8 cellular contexts compared by ENCODE assay signal in the genomic region with DNA sequence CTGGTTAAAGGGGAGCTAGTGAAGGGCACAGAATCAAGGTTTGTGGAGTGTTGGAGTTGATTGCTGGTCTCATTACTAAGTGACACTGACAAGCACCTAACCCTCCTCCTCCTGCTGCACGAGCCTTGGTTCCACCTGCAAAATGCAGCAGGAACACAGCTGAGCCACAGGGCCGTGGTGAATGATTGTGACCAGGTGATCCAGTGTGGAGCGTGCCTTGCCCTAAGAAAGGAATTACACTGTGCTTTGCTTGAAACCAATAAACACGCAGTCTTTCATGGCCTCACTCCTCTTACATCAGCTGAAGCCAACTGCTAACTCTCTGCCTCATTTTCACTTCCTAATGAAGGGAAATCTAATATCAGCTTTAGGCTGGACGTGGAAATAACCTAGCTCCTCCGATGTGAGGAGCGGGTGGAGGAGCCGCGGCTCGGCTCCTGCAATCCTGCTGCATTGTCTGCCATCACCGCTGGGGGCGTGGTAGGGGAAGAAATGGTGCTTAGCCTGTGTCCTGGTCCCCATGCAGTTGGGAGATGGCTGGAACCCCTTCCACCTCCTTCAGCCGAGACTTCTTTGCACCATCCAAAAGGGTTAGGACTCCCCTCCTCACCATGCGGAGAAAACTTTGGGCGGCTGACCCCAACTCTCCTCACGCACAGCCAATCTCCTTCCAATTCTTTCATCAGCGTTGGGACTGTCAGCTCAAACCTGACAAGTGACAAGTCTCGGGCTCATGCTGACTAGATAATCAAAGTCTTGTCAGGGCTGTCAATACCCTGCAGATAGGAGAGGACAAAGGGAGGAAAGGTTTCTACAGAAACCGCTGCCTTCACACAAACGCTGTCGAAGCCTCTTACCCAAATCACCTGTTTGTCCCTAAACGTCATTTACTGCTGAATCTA.
DNase-seq lines count a peak whose midpoint lies in the region; ATAC-seq, FAIRE-seq and TF ChIP-seq lines count a peak whose summit lies in the region.

No MANE protein-coding gene starts in this region.

- TF ChIP-seq EP300 in H1 (IDR thresholded peaks at IDR 0.05; ENCODE audit: borderline replicate concordance in 1 of 2, low read depth in 2 of 2, low read length in 2 of 2): no peak

- H3K23ac ChIP-seq in H1 (ENCODE audit: insufficient read length): no peak overlapping the region

- H2AFZ ChIP-seq in H1 (ENCODE audit: low read length): peak overlapping the region; percentile 94

- H4K8ac ChIP-seq in H1 (ENCODE audit: extremely low read depth, insufficient read depth, low read length): no peak overlapping the region

- H3K4me3 ChIP-seq in RWPE2 (ENCODE audit: severe bottlenecking): no peak overlapping the region
- no peak overlapping the region for H3K4me3 ChIP-seq in H1 (ENCODE audit: extremely low read depth in 1 of 4, insufficient read depth in 2 of 4, low read depth in 3 of 4, low read length in 4 of 4)
- no peak overlapping the region for H3K4me3 ChIP-seq in aorta (ENCODE audit: low read length in 2 of 2)

- H4K91ac ChIP-seq in H1 (replicated peaks; ENCODE audit: insufficient read length, low read length): peak overlapping the region; percentile 52

- TF ChIP-seq RAD21 in H1 (IDR thresholded peaks at IDR 0.05 in 1 of 2, conservative IDR thresholded peaks at IDR 0.05 in 1 of 2; ENCODE audit: low read depth in 2 of 2, low read length in 2 of 2): peak; percentile 71 to 75

- H3K14ac ChIP-seq in H1 (ENCODE audit: insufficient read length): no peak overlapping the region

- H3K56ac ChIP-seq in H1 (replicated peaks; ENCODE audit: insufficient read length, low read depth, low read length): no peak overlapping the region

- H3K9ac ChIP-seq in H1 (replicated peaks in 1 of 4; ENCODE audit: extremely low read depth in 1 of 4, low read depth in 3 of 4, low read length in 3 of 4): no peak overlapping the region

- intact Hi-C loops in aorta (cut with DNase I): no loop called here

- WGBS in H1 (ENCODE audit: extremely low coverage in 1 of 2, insufficient coverage in 1 of 2, insufficient read length in 1 of 2, insufficient replicate concordance in 2 of 2, low coverage in 1 of 2, low lambda C conversion rate in 2 of 2, missing lambda C conversion rate in 1 of 2), 2 experiments: 57% methylated on average over 22 of the region's 22 CpGs; no CpG with 5 or more reads in 1 of the 2 experiments
- 34 to 37% methylated on average over 22 of the region's 22 CpGs for WGBS in aorta, 2 donors

- no peaks in the 10 kb centered on the region for H3K79me1 ChIP-seq in H1 (ENCODE audit: low read depth, low read length)

- no peak for TF ChIP-seq POLR2A in H1 (IDR thresholded peaks at IDR 0.05; ENCODE audit: control extremely low read depth in 1 of 2, low read depth in 2 of 2, low read length in 2 of 2)

- H3K36me3 ChIP-seq in RWPE2 (ENCODE audit: low read depth) (no peaks in the 10 kb centered on the region), H1 (ENCODE audit: control insufficient read depth in 2 of 4, insufficient read depth in 4 of 4, low read length in 3 of 4) (no peaks in the 10 kb centered on the region), aorta (ENCODE audit: control insufficient read depth in 1 of 2, insufficient read depth in 2 of 2, low read length in 1 of 2) (no peaks in the 10 kb centered on the region)

- no peaks in the 10 kb centered on the region for H3K27me3 ChIP-seq in RWPE2 (ENCODE audit: insufficient read depth, poor library complexity, severe bottlenecking)
- H3K27me3 ChIP-seq in H1 (replicated peaks in 1 of 4; ENCODE audit: control insufficient read depth in 3 of 4, extremely low read depth in 1 of 4, insufficient read depth in 3 of 4, low read length in 3 of 4): peaks cover 0 to 6% (median 1%) of the 10 kb centered on the region in 4 experiments; a peak in 2 of 7 replicates
- no peaks in the 10 kb centered on the region for H3K27me3 ChIP-seq in aorta (ENCODE audit: control insufficient read depth in 1 of 2, insufficient read depth in 2 of 2, low read length in 1 of 2)

- H2AK5ac ChIP-seq in H1 (ENCODE audit: low read depth, low read length): no peak overlapping the region

- no peak overlapping the region for H2BK120ac ChIP-seq in H1 (replicated peaks; ENCODE audit: low read depth, low read length)

- no peak overlapping the region for H4K5ac ChIP-seq in H1 (ENCODE audit: insufficient read length, low read depth, low read length)

- H2BK15ac ChIP-seq in H1 (ENCODE audit: low read length): peak overlapping the region; percentile 95; the same call in 1 of the 2 replicates

- peaks cover 3% of the 10 kb centered on the region for H3K23me2 ChIP-seq in H1 (ENCODE audit: low read depth, low read length)

- no peaks in the 10 kb centered on the region for H3K79me2 ChIP-seq in H1 (ENCODE audit: control insufficient read depth in 1 of 2, insufficient read depth in 2 of 2, low read length in 2 of 2)

- CTCF ChIA-PET in H1 (lab: Charles Lee; ENCODE audit: partially characterized antibody): interaction anchor here (0.6 to 3.6 kb wide), 54 partner anchors 11 to 934 kb away, joined by 3 to 60 read pairs (median 3); no protein-coding TSS in a partner anchor

- H3K4ac ChIP-seq in H1 (replicated peaks; ENCODE audit: insufficient read length, low read depth, low read length): peak overlapping the region; percentile 22

- no peak for FAIRE-seq in H1 (lab: Jason Lieb, UNC)

- peak overlapping the region; percentile 94; the same call in 1 of the 2 replicates for H2BK12ac ChIP-seq in H1 (ENCODE audit: low read depth, low read length)

- no peak overlapping the region for H3K4me2 ChIP-seq in H1 (ENCODE audit: insufficient read depth in 1 of 2, low read depth in 2 of 2, low read length in 2 of 2)

- H3K9me3 ChIP-seq in RWPE2 (ENCODE audit: severe bottlenecking) (no peaks in the 10 kb centered on the region), H1 (ENCODE audit: insufficient read depth in 2 of 2, low read depth in 1 of 2, low read length in 1 of 2) (no peaks in the 10 kb centered on the region), aorta (ENCODE audit: control insufficient read depth, low read length) (no peaks in the 10 kb centered on the region)

- POLR2A ChIA-PET in H1 (lab: Charles Lee; ENCODE audit: partially characterized antibody): no interaction called here

- TF ChIP-seq CTCF in RWPE2 (IDR thresholded peaks at IDR 0.05; ENCODE audit: poor library complexity, severe bottlenecking) (peak; percentile 55), H1 (IDR thresholded peaks at IDR 0.05; ENCODE audit: control extremely low read depth in 1 of 3, insufficient read depth in 1 of 3, low read depth in 1 of 3, low read length in 3 of 3) (peak; percentile 77 to 93 (median 93))

- H4K20me1 ChIP-seq in H1 (replicated peaks in 1 of 2; ENCODE audit: control insufficient read depth in 1 of 2, insufficient read depth in 2 of 2, low read length in 2 of 2): no peaks in the 10 kb centered on the region

- H3K18ac ChIP-seq in H1 (ENCODE audit: extremely low read depth, low read length): no peak overlapping the region

- ATAC-seq in activated CD4-positive, CD25-positive, alpha-beta regulatory T cell treated with anti-CD3 and anti-CD28 coated beads, Interleukin-2, amount 50 U/mL, for 24 hours: no peak
- no peak; the same call in 2 of the 3 replicates for ATAC-seq in RWPE2 (ENCODE audit: low read depth)
- ATAC-seq in aorta (ENCODE audit: low FRiP score): peak; percentile 70
- ATAC-seq in HG03378 (IDR thresholded peaks at IDR 0.05; ENCODE audit: unreplicated experiment): no peak

- no peak overlapping the region for H2BK5ac ChIP-seq in H1 (ENCODE audit: low read depth, low read length)

- no peaks in the 10 kb centered on the region for H3K4me1 ChIP-seq in RWPE2 (ENCODE audit: insufficient read depth, poor library complexity, severe bottlenecking)
- H3K4me1 ChIP-seq in H1 (replicated peaks in 1 of 4; ENCODE audit: control insufficient read depth in 3 of 4, insufficient read depth in 4 of 4, low read length in 3 of 4): peaks cover 2 to 12% (median 6%) of the 10 kb centered on the region in 4 experiments; a peak in 6 of 7 replicates
- H3K4me1 ChIP-seq in aorta (ENCODE audit: control insufficient read depth in 1 of 2, insufficient read depth in 2 of 2, low read length in 2 of 2): no peaks in the 10 kb centered on the region

- H2BK20ac ChIP-seq in H1 (ENCODE audit: low read length): 0 out of 2 replicates have a peak overlapping the region, but pooled peaks have one; percentile 80

- peak; percentile 36 for DNase-seq in activated CD4-positive, CD25-positive, alpha-beta regulatory T cell treated with anti-CD3 and anti-CD28 coated beads, Interleukin-2, amount 50 U/mL, for 72 hours
- DNase-seq in RWPE2 (ENCODE audit: low spot score): no peak
- DNase-seq in H1 (ENCODE audit: low read depth in 1 of 2, low spot score in 2 of 2): peak; percentile 27 to 90
- peak; percentile 14 for DNase-seq in midbrain (lab: John Stamatoyannopoulos, UW)
- DNase-seq in aorta: no peak
- no peak for DNase-seq in GF-D8 (lab: John Stamatoyannopoulos, UW)

- H3K27ac ChIP-seq in RWPE2 (ENCODE audit: poor library complexity, severe bottlenecking) (no peak overlapping the region), H1 (ENCODE audit: low read depth, low read length) (no peak overlapping the region), aorta (ENCODE audit: low read depth in 1 of 2, low read length in 2 of 2) (no peak overlapping the region)

TF ChIP-seq in H1, 55 proteins besides CTCF, POLR2A, EP300 and RAD21:
- TF ChIP-seq KDM1A (IDR thresholded peaks at IDR 0.05; ENCODE audit: borderline replicate concordance, low read length) (peak; percentile 58; the same call in 1 of the 2 replicates), CEBPB (IDR thresholded peaks at IDR 0.05; ENCODE audit: low read depth, low read length) (no peak), CTBP2 (IDR thresholded peaks at IDR 0.05; ENCODE audit: borderline replicate concordance, insufficient read depth, insufficient read length, low read length) (peak; percentile 76), YY1 (IDR thresholded peaks at IDR 0.05; ENCODE audit: low read depth, low read length) (0 out of 2 replicates have a peak, but pooled peaks have one; percentile 50), GABPA (IDR thresholded peaks at IDR 0.05; ENCODE audit: borderline replicate concordance, insufficient read depth, low read length) (peak; percentile 43; the same call in 1 of the 2 replicates), SIN3A (conservative IDR thresholded peaks at IDR 0.05 in 1 of 2, IDR thresholded peaks at IDR 0.05 in 1 of 2; ENCODE audit: low read depth in 1 of 2, low read length in 2 of 2) (no peak)

Comparison
In these comparisons a context has a peak if more than half of its experiments do, and no peak if none do; other contexts are left out.
1. DNase-seq: peak in activated CD4-positive, CD25-positive, alpha-beta regulatory T cell treated with anti-CD3 and anti-CD28 coated beads, Interleukin-2, amount 50 U/mL, for 72 hours (single experiment), H1 (2 of 2) and midbrain (single experiment); none in RWPE2 (single experiment), aorta (0 of 2) and GF-D8 (single experiment).